Comparison of ENCODE assay signal across 9 cellular contexts in genomic region chr3:30353711-30354467, GRCh38.
DNase-seq lines count a peak whose midpoint lies in the region; ATAC-seq and TF ChIP-seq lines count a peak whose summit lies in the region.
"Had no signal": no experiment of that assay in that cellular context is flagged by ENCODE, and none has a peak within 500 bp of the region (broad histone marks: within the 10 kb centered on the region; RNA-seq: fewer than 3 reads in every experiment).

No MANE protein-coding gene starts in this region.

- peak; percentile 96 for ATAC-seq in GM21515 (IDR thresholded peaks at IDR 0.05; ENCODE audit: unreplicated experiment)

- peak overlapping the region; percentile 81 for H3K27ac ChIP-seq in C4-2B
- H3K27ac ChIP-seq: parathyroid adenoma had no signal

- H3K9me3 Mint-ChIP-seq in activated naive CD4-positive, alpha-beta T cell treated with anti-CD3 and anti-CD28 coated beads, Interleukin-2, amount 10 ng/mL, durations not matched to agents 7 days and 5 days: no peaks in the 10 kb centered on the region

- H3K27me3 Mint-ChIP-seq in activated naive CD4-positive, alpha-beta T cell treated with anti-CD3 and anti-CD28 coated beads, Interleukin-2, amount 10 ng/mL, durations not matched to agents 7 days and 5 days: peaks cover 20% of the 10 kb centered on the region

- peaks cover 8% of the 10 kb centered on the region for H3K36me3 Mint-ChIP-seq in activated naive CD4-positive, alpha-beta T cell treated with anti-CD3 and anti-CD28 coated beads, Interleukin-2, amount 10 ng/mL, durations not matched to agents 7 days and 5 days

- TF ChIP-seq CTCF in C4-2B (conservative IDR thresholded peaks at IDR 0.05): no peak

- in situ Hi-C loops in KBM-7 (cut with MboI; ENCODE audit: low pct_unique_long_range_greater_than_20kb, low sequenced_read_pairs): no loop called here

- peak; percentile 69 for DNase-seq in KBM-7
- DNase-seq in activated naive CD4-positive, alpha-beta T cell treated with anti-CD3 and anti-CD28 coated beads, Interleukin-2, amount 10 ng/mL, durations not matched to agents 7 days and 5 days: peak; percentile 74
- DNase-seq in stimulated activated CD4-positive, alpha-beta T cell treated with anti-CD3 and anti-CD28 coated beads, Interleukin-2, amount 100 ng/mL, for 24 hours: peak; percentile 25 to 38
- DNase-seq in Ammon's horn (ENCODE audit: low spot score): no peak
- DNase-seq in midbrain (lab: John Stamatoyannopoulos, UW): no peak
- no peak for DNase-seq in NCI-H2107 (lab: John Stamatoyannopoulos, UW)

- peaks cover 65% of the 10 kb centered on the region for H3K4me1 Mint-ChIP-seq in activated naive CD4-positive, alpha-beta T cell treated with anti-CD3 and anti-CD28 coated beads, Interleukin-2, amount 10 ng/mL, durations not matched to agents 7 days and 5 days

- CTCF ChIA-PET in activated naive CD4-positive, alpha-beta T cell treated with anti-CD3 and anti-CD28 coated beads, Interleukin-2, amount 10 ng/mL, durations not matched to agents 7 days and 5 days (lab: Charles Lee): interaction anchor here (1.1 to 2.6 kb wide), 3 partner anchors 34 to 155 kb away, joined by 3 to 7 read pairs (median 3); no protein-coding TSS in a partner anchor

- peak overlapping the region; percentile 47 for H3K4me3 Mint-ChIP-seq in activated naive CD4-positive, alpha-beta T cell treated with anti-CD3 and anti-CD28 coated beads, Interleukin-2, amount 10 ng/mL, durations not matched to agents 7 days and 5 days

- H3K27ac Mint-ChIP-seq in activated naive CD4-positive, alpha-beta T cell treated with anti-CD3 and anti-CD28 coated beads, Interleukin-2, amount 10 ng/mL, durations not matched to agents 7 days and 5 days: peak overlapping the region; percentile 77

Comparison
In these comparisons a context has a peak if more than half of its experiments do, and no peak if none do; other contexts are left out.
1. DNase-seq: peak in KBM-7 (single experiment), activated naive CD4-positive, alpha-beta T cell treated with anti-CD3 and anti-CD28 coated beads, Interleukin-2, amount 10 ng/mL, durations not matched to agents 7 days and 5 days (single experiment) and stimulated activated CD4-positive, alpha-beta T cell treated with anti-CD3 and anti-CD28 coated beads, Interleukin-2, amount 100 ng/mL, for 24 hours (2 of 2); none in Ammon's horn (single experiment), midbrain (single experiment) and NCI-H2107 (single experiment).